ENCODE assay signal across 22 cellular contexts in genomic region chr1:107739651-107740050, GRCh38.
DNase-seq lines count a peak whose midpoint lies in the region; ATAC-seq and TF ChIP-seq lines count a peak whose summit lies in the region.
"Had no signal": no experiment of that assay in that cellular context is flagged by ENCODE, and none has a peak within 500 bp of the region (broad histone marks: within the 10 kb centered on the region; RNA-seq: fewer than 3 reads in every experiment).

No MANE protein-coding gene starts in this region.

- H3K36me3 ChIP-seq in left lung, result no peaks in the 10 kb centered on the region
- H3K36me3 ChIP-seq in vagina, result no peaks in the 10 kb centered on the region
- H3K36me3 ChIP-seq: thoracic aorta had no signal

- H3K4me1 ChIP-seq in left lung (peaks cover 0 to 6% of the 10 kb centered on the region in 2 donors), vagina (peaks cover 4% of the 10 kb centered on the region)

- H3K27me3 ChIP-seq in left lung (no peaks in the 10 kb centered on the region), vagina (no peaks in the 10 kb centered on the region)
- H3K27me3 ChIP-seq: hepatocyte had no signal

- H3K4me3 ChIP-seq in left lung, result no peak overlapping the region
- H3K4me3 ChIP-seq in vagina, result no peak overlapping the region
- H3K4me3 ChIP-seq: hepatocyte, skin epidermis, thoracic aorta had no signal

- no peaks in the 10 kb centered on the region for H3K9me3 ChIP-seq in left lung
- no peaks in the 10 kb centered on the region for H3K9me3 ChIP-seq in vagina
- H3K9me3 ChIP-seq: thoracic aorta had no signal

- DNase-seq in DMS 273 (lab: John Stamatoyannopoulos, UW; ENCODE audit: unreplicated experiment) (peak; percentile 10), DMS 273 treated with DMSO at 0.1 percent for 48 hours (lab: John Stamatoyannopoulos, UW) (no peak), SK-MEL-5 (ENCODE audit: low read depth, low spot score) (peak; percentile 69), left lung (no peak), vagina (ENCODE audit: extremely low spot score in 2 of 2) (no peak), mucosa of gallbladder (ENCODE audit: low spot score) (no peak), activated gamma-delta T cell (lab: John Stamatoyannopoulos, UW) (no peak), D341Med (ENCODE audit: low spot score) (no peak)
- DNase-seq: 8988T; activated effector memory CD4-positive, alpha-beta T cell treated with Interleukin-2 at 50 U/mL for 16 hours; amniotic stem cell; CD4-positive, CD25-positive, alpha-beta regulatory T cell; DMS79 treated with DMSO at 0.1 percent for 48 hours; effector memory CD4-positive, alpha-beta T cell; NCI-H1436 treated with DMSO at 0.1 percent for 48 hours; occipital lobe; stimulated activated CD4-positive, alpha-beta T cell treated with anti-CD3 and anti-CD28 coated beads, Interleukin-4, amount 100 ng/mL, for 4 hours; stimulated activated CD8-positive, alpha-beta memory T cell treated with anti-CD3 and anti-CD28 coated beads, Interleukin-4, amount 100 ng/mL, for 48 hours; T-helper 1 cell had no signal

- no peak for ATAC-seq in left lung

- peak overlapping the region; percentile 6 to 31 for H3K27ac ChIP-seq in left lung
- H3K27ac ChIP-seq in vagina, result peak overlapping the region; percentile 6
- H3K27ac ChIP-seq: hepatocyte, thoracic aorta had no signal

- in situ Hi-C loops in SK-MEL-5 (cut with HindIII; ENCODE audit: low pct_unique_long_range_greater_than_20kb, low sequenced_read_pairs), result no loop called here

- TF ChIP-seq CTCF in left lung (IDR thresholded peaks at IDR 0.05) (no peak), vagina (IDR thresholded peaks at IDR 0.05) (no peak)

- TF ChIP-seq POLR2A in vagina (IDR thresholded peaks at IDR 0.05), result no peak

- intact Hi-C loops in left lung (cut with DNase I), result no loop called here
- intact Hi-C loops in vagina (cut with DNase I), result no loop called here

Comparison
In these comparisons a context has a peak if more than half of its experiments do, and no peak if none do; other contexts are left out.
1. DNase-seq: peak in DMS 273 (single experiment) and SK-MEL-5 (single experiment); none in DMS 273 treated with DMSO at 0.1 percent for 48 hours (single experiment), left lung (0 of 2), vagina (0 of 2), mucosa of gallbladder (single experiment), activated gamma-delta T cell (single experiment) and D341Med (single experiment).